ENCODE assay signal across 1 cellular context in the genomic region with DNA sequence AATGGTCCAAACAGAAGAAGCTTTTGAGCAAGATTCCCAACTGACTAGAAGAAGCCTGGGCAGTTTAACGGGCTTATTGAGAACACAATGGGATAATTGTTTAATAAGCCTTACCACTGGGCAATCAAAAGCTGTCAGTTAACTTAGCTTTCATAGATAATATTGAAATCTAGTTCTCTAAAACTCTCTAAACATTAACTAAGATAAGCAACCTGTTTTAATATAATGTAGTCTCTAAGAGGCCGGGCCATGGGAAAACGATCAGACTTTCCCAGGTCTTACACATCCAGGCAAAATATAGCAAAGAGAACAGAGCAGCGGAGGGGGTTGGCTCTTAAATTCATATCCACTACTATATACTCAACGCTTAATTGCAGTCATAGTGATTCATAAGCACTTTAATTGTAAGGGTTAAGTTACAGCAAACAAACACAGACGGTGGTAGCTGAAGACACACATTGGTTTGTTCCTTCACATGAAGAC.
TF ChIP-seq lines count a peak whose summit lies in the region.

No MANE protein-coding gene starts in this region.

TF ChIP-seq in GM23338, 12 proteins besides CTCF, POLR2A, EP300 and RAD21 (continued from another document):
- TF ChIP-seq, protein P1, sequence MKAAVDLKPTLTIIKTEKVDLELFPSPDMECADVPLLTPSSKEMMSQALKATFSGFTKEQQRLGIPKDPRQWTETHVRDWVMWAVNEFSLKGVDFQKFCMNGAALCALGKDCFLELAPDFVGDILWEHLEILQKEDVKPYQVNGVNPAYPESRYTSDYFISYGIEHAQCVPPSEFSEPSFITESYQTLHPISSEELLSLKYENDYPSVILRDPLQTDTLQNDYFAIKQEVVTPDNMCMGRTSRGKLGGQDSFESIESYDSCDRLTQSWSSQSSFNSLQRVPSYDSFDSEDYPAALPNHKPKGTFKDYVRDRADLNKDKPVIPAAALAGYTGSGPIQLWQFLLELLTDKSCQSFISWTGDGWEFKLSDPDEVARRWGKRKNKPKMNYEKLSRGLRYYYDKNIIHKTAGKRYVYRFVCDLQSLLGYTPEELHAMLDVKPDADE (IDR thresholded peaks at IDR 0.05), result no peak
- no peak for TF ChIP-seq EZH2 (IDR thresholded peaks at IDR 0.05; ENCODE audit: low read depth, unreplicated experiment)
- no peak for TF ChIP-seq EZH2phosphoT487 (IDR thresholded peaks at IDR 0.05; ENCODE audit: unreplicated experiment)
